ENCODE assay signal across 9 cellular contexts in the genomic region with DNA sequence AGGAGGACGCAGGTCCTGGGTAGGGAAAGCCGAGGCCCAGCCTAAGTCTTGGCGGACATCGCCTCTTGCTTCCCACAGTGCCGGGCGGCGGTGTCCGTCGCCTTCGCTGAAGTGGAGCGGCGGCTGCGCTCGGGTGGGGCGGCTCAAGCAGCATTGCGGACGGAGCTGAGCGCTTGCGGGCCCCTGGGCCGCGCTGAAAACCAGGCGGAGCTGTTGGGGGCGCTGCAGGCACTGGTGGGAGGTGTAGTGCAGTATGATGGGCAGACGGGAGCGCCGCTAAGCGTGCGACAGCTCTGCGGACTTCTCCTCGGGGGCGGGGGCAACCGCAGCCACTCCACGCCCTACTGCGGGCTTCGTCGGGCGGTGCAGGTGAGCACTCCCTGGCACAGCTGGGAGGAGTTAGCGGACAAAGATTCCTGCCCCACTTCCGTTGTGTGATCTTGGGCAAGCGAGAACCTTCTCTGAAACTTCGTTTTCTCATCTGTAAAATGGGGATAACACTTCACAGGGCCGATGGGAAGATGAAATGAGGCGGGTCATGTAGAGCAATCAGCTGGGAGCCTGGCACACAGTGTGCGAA. TPM values are rescaled to one million over a fixed set of nuclear protein-coding genes. Genes with fewer than 3 reads are reported as not detected.
DNase-seq lines count a peak whose midpoint lies in the region; ATAC-seq and TF ChIP-seq lines count a peak whose summit lies in the region.
"Had no signal": no experiment of that assay in that cellular context is flagged by ENCODE, and none has a peak within 500 bp of the region (broad histone marks: within the 10 kb centered on the region; RNA-seq: fewer than 3 reads in every experiment).

No MANE protein-coding gene starts in this region.

- H3K36me3 ChIP-seq in endodermal cell (ENCODE audit: control insufficient read depth, insufficient read depth, low read length): no peaks in the 10 kb centered on the region

- WGBS in endodermal cell (ENCODE audit: insufficient coverage in 1 of 2, insufficient read length in 1 of 2), 2 experiments: 3 to 7% methylated on average over 25 to 44 of the region's 44 CpGs

- H3K9me3 Mint-ChIP-seq in endodermal cell: no peaks in the 10 kb centered on the region
- peaks cover 0 to 9% (median 2%) of the 10 kb centered on the region in 7 donors for H3K9me3 Mint-ChIP-seq in naive B cell

- no peaks in the 10 kb centered on the region for H3K4me1 ChIP-seq in endodermal cell (ENCODE audit: control insufficient read depth, insufficient read depth, low read length)

- H3K27ac Mint-ChIP-seq in endodermal cell: peak overlapping the region; percentile 96
- H3K27ac Mint-ChIP-seq in naive B cell: no peak overlapping the region

- TF ChIP-seq CTCF in endodermal cell (conservative IDR thresholded peaks at IDR 0.05): peak; percentile 78

- H3K27me3 Mint-ChIP-seq in endodermal cell (ENCODE audit: insufficient read depth) (peaks cover 4% of the 10 kb centered on the region), naive B cell (peaks cover 0 to 64% (median 45%) of the 10 kb centered on the region in 3 donors)

- H3K27me3 ChIP-seq in endodermal cell (ENCODE audit: control insufficient read depth, insufficient read depth, low read length, poor library complexity, severe bottlenecking): peaks cover 30% of the 10 kb centered on the region

- peak; percentile 40 for DNase-seq in AG08395 (ENCODE audit: low spot score)
- peak; percentile 13 for DNase-seq in NCI-H446 treated with DMSO at 0.1 percent for 48 hours (lab: John Stamatoyannopoulos, UW)
- peak; percentile 34 to 42 for DNase-seq in activated CD8-positive, alpha-beta memory T cell treated with anti-CD3 and anti-CD28 coated beads for 1 hour (ENCODE audit: extremely low read depth in 1 of 2, low read depth in 1 of 2)
- peak; percentile 98 for DNase-seq in endodermal cell
- peak; percentile 10 for DNase-seq in naive B cell
- DNase-seq in stimulated activated naive CD8-positive, alpha-beta T cell treated with anti-CD3 and anti-CD28 coated beads, Interleukin-15, Interleukin-2, amounts not matched to agents 100 U/mL and 50 U/mL, for 24 hours: peak; percentile 75

- no peak overlapping the region for H3K9ac ChIP-seq in endodermal cell (ENCODE audit: extremely low read depth, low read length, poor library complexity, severe bottlenecking)

- H3K4me3 ChIP-seq in endodermal cell (ENCODE audit: low read length): peak overlapping the region; percentile 91

- peaks cover 10% of the 10 kb centered on the region for H3K36me3 Mint-ChIP-seq in endodermal cell (ENCODE audit: low read depth)
- H3K36me3 Mint-ChIP-seq in naive B cell: peaks cover 0 to 22% of the 10 kb centered on the region in 2 donors

- H3K4me1 Mint-ChIP-seq in endodermal cell (no peaks in the 10 kb centered on the region), naive B cell (peaks cover 6 to 11% (median 7%) of the 10 kb centered on the region in 3 donors)

- no peak overlapping the region for H3K27ac ChIP-seq in endodermal cell (ENCODE audit: low read depth, low read length)

- no peaks in the 10 kb centered on the region for H3K9me3 ChIP-seq in endodermal cell (ENCODE audit: control insufficient read depth, low read length)

- ATAC-seq in GM18870 (IDR thresholded peaks at IDR 0.05; ENCODE audit: unreplicated experiment) (peak; percentile 53), HG03097 (IDR thresholded peaks at IDR 0.05; ENCODE audit: low FRiP score, unreplicated experiment) (peak; percentile 45), naive B cell (ENCODE audit: low read depth in 2 of 2) (peak; percentile 71 to 84)
- ATAC-seq in stimulated activated naive CD8-positive, alpha-beta T cell treated with anti-CD3 and anti-CD28 coated beads, Interleukin-15, Interleukin-2, amounts not matched to agents 100 U/mL and 50 U/mL, for 24 hours: peak; percentile 93

- H3K4me3 Mint-ChIP-seq in endodermal cell (peak overlapping the region; percentile 91), naive B cell (peak overlapping the region in 7 of 8 donors; percentile 68 to 92 (median 87))

RNA-seq across cellular contexts. Expression of a gene that starts 4.3 kb away (rescaled TPM):
- 10 to 100 TPM; 12.5 to 14.1 TPM for total RNA-seq in endodermal cell
- polyA plus RNA-seq in endodermal cell (2013, experiment 1 of 2): 3.9 TPM
- polyA plus RNA-seq in endodermal cell (2013, experiment 2 of 2): 3.4 TPM
- polyA plus RNA-seq in naive B cell (ENCODE audit: low read depth in 6 of 6): 1 to 10 TPM in 1 of 6 donors, under 1 TPM in 2, not detected in 3; 0.31 to 1.3 (median 0.76) TPM
- total RNA-seq: HT1080 had no signal

Comparison
In these comparisons a context has a peak if more than half of its experiments do, and no peak if none do; other contexts are left out.
1. DNase-seq: peak in every context shown above with its lines; median percentile 98 in endodermal cell; 75 in stimulated activated naive CD8-positive, alpha-beta T cell treated with anti-CD3 and anti-CD28 coated beads, Interleukin-15, Interleukin-2, amounts not matched to agents 100 U/mL and 50 U/mL, for 24 hours; 40 in AG08395; 38 in activated CD8-positive, alpha-beta memory T cell treated with anti-CD3 and anti-CD28 coated beads for 1 hour; 13 in NCI-H446 treated with DMSO at 0.1 percent for 48 hours; 10 in naive B cell.